1 cellular context compared by ENCODE assay signal in genomic region chrX:124338733-124339514, GRCh38.
TF ChIP-seq lines count a peak whose summit lies in the region.

No MANE protein-coding gene starts in this region.

TF ChIP-seq in IMR-90, 13 proteins besides CTCF, POLR2A, EP300 and RAD21:
- TF ChIP-seq MAZ (IDR thresholded peaks at IDR 0.05; ENCODE audit: borderline replicate concordance, low read depth, low read length) (no peak), MAFK (IDR thresholded peaks at IDR 0.05; ENCODE audit: low read depth, low read length) (peak; percentile 44)
